In genomic region chr16:3149630-3150345, GRCh38 we compare ENCODE assay signal across 1 cellular context.
TF ChIP-seq lines count a peak whose summit lies in the region.

No MANE protein-coding gene starts in this region.

TF ChIP-seq in K562, 482 proteins besides CTCF, POLR2A, EP300 and RAD21 (continued from another document and continues in another):
- TF ChIP-seq HDAC3 (IDR thresholded peaks at IDR 0.05; ENCODE audit: borderline replicate concordance, partially characterized antibody): no peak
- TF ChIP-seq HDAC1 (IDR thresholded peaks at IDR 0.05): peak in 1 of 2 experiments; percentile 56; a peak in 2 of 4 replicates
- no peak for TF ChIP-seq NFIC (IDR thresholded peaks at IDR 0.05)
- TF ChIP-seq ILF3 (IDR thresholded peaks at IDR 0.05; ENCODE audit: borderline replicate concordance): no peak
- TF ChIP-seq CCNT2 (IDR thresholded peaks at IDR 0.05; ENCODE audit: borderline replicate concordance, extremely low read depth, insufficient read length, low read depth, low read length): peak; percentile 53
- no peak for TF ChIP-seq SRSF3 (IDR thresholded peaks at IDR 0.05; ENCODE audit: insufficient read depth, low read length)
- no peak for TF ChIP-seq FIP1L1 (IDR thresholded peaks at IDR 0.05; ENCODE audit: low read depth, low read length, poor library complexity, severe bottlenecking)
- TF ChIP-seq POLR3G (IDR thresholded peaks at IDR 0.05; ENCODE audit: extremely low read depth, insufficient read length, insufficient replicate concordance): no peak
- TF ChIP-seq E2F5 (CRISPR knock-in tag; IDR thresholded peaks at IDR 0.05): peak; percentile 83; the same call in 1 of the 2 replicates
- TF ChIP-seq KDM5B (IDR thresholded peaks at IDR 0.05; ENCODE audit: insufficient replicate concordance, low read depth, low read length): peak; percentile 55
- TF ChIP-seq MBD2 (IDR thresholded peaks at IDR 0.05; ENCODE audit: borderline replicate concordance, low read depth): no peak
- no peak for TF ChIP-seq ZNF197 (CRISPR knock-in tag; IDR thresholded peaks at IDR 0.05; ENCODE audit: low read depth)
- TF ChIP-seq BCL6 (CRISPR knock-in tag; IDR thresholded peaks at IDR 0.05): no peak
- TF ChIP-seq CEBPG (CRISPR knock-in tag; IDR thresholded peaks at IDR 0.05): no peak
- TF ChIP-seq CEBPG (tag; conservative IDR thresholded peaks at IDR 0.05 in 1 of 2, IDR thresholded peaks at IDR 0.05 in 1 of 2): 0 out of 4 replicates have a peak, but pooled peaks of 1 of the 2 experiments have one; percentile 30
- no peak for TF ChIP-seq ZNF3 (CRISPR knock-in tag; IDR thresholded peaks at IDR 0.05)
- peak; percentile 98 to 99 for TF ChIP-seq UBTF (IDR thresholded peaks at IDR 0.05; ENCODE audit: borderline replicate concordance in 1 of 2, low read depth in 2 of 2, low read length in 2 of 2)
- no peak for TF ChIP-seq SPI1 (IDR thresholded peaks at IDR 0.05; ENCODE audit: borderline replicate concordance, low read depth, low read length)
- TF ChIP-seq ZNF436 (CRISPR knock-in tag; IDR thresholded peaks at IDR 0.05): no peak
- TF ChIP-seq STAT5B (CRISPR knock-in tag; IDR thresholded peaks at IDR 0.05): no peak
- TF ChIP-seq HDGF (IDR thresholded peaks at IDR 0.05): no peak; the same call in 1 of the 2 replicates
- no peak for TF ChIP-seq SREBF2 (CRISPR knock-in tag; IDR thresholded peaks at IDR 0.05)
- TF ChIP-seq BRF1 (IDR thresholded peaks at IDR 0.05; ENCODE audit: borderline replicate concordance, extremely low read depth, insufficient read length): no peak
- no peak for TF ChIP-seq ZNF780A (CRISPR knock-in tag; IDR thresholded peaks at IDR 0.05)
- TF ChIP-seq RHOXF2B (CRISPR knock-in tag; conservative IDR thresholded peaks at IDR 0.05): no peak
- no peak for TF ChIP-seq ZBTB26 (CRISPR knock-in tag; IDR thresholded peaks at IDR 0.05)
- peak; percentile 46; the same call in 1 of the 2 replicates for TF ChIP-seq ELF1 (tag; IDR thresholded peaks at IDR 0.05)
- no peak for TF ChIP-seq PBX2 (CRISPR knock-in tag; IDR thresholded peaks at IDR 0.05; ENCODE audit: low read depth)
- TF ChIP-seq PBX2 (tag; conservative IDR thresholded peaks at IDR 0.05; ENCODE audit: low read depth): no peak
- no peak for TF ChIP-seq PHB (CRISPR knock-in tag; IDR thresholded peaks at IDR 0.05)
- TF ChIP-seq BMI1 (IDR thresholded peaks at IDR 0.05; ENCODE audit: low read length): no peak
- no peak for TF ChIP-seq ZNF232 (CRISPR knock-in tag; IDR thresholded peaks at IDR 0.05)
- TF ChIP-seq GATAD2B (IDR thresholded peaks at IDR 0.05; ENCODE audit: borderline replicate concordance): no peak
- peak; percentile 61 for TF ChIP-seq RBFOX2 (IDR thresholded peaks at IDR 0.05; ENCODE audit: low read depth, low read length)
- no peak for TF ChIP-seq ZBTB49 (CRISPR knock-in tag; IDR thresholded peaks at IDR 0.05; ENCODE audit: borderline replicate concordance)
- TF ChIP-seq CBX1 (IDR thresholded peaks at IDR 0.05; ENCODE audit: low read depth): no peak
- TF ChIP-seq GTF2A2 (tag; IDR thresholded peaks at IDR 0.05): no peak
- TF ChIP-seq PURB (CRISPR knock-in tag; IDR thresholded peaks at IDR 0.05; ENCODE audit: low read depth): no peak
- no peak for TF ChIP-seq ZNF23 (CRISPR knock-in tag; IDR thresholded peaks at IDR 0.05)
- 0 out of 2 replicates have a peak, but pooled peaks have one; percentile 37 for TF ChIP-seq ZBTB33 (CRISPR knock-in tag; IDR thresholded peaks at IDR 0.05)
- no peak for TF ChIP-seq ZNF79 (CRISPR knock-in tag; IDR thresholded peaks at IDR 0.05; ENCODE audit: low read depth)
- TF ChIP-seq PHF8 (IDR thresholded peaks at IDR 0.05; ENCODE audit: borderline replicate concordance, low read length): peak; percentile 54; the same call in 1 of the 2 replicates
- no peak for TF ChIP-seq XRCC4 (IDR thresholded peaks at IDR 0.05; ENCODE audit: extremely low read depth, insufficient read depth, insufficient read length)
- no peak for TF ChIP-seq ZNF316 (IDR thresholded peaks at IDR 0.05)
- TF ChIP-seq GTF3C2 (IDR thresholded peaks at IDR 0.05; ENCODE audit: borderline replicate concordance, extremely low read depth, insufficient read length): no peak
- no peak for TF ChIP-seq NR2C2 (CRISPR knock-in tag; IDR thresholded peaks at IDR 0.05)
- peak; percentile 35 for TF ChIP-seq NR2C2 (tag; IDR thresholded peaks at IDR 0.05)
- TF ChIP-seq KLF1 (tag; IDR thresholded peaks at IDR 0.05): no peak
- TF ChIP-seq ZBTB11 (CRISPR knock-in tag; IDR thresholded peaks at IDR 0.05): peak in 2 of 3 experiments; percentile 20 to 57; a peak in 1 of 6 replicates
